Comparison of ENCODE assay signal across 12 cellular contexts in the genomic region with DNA sequence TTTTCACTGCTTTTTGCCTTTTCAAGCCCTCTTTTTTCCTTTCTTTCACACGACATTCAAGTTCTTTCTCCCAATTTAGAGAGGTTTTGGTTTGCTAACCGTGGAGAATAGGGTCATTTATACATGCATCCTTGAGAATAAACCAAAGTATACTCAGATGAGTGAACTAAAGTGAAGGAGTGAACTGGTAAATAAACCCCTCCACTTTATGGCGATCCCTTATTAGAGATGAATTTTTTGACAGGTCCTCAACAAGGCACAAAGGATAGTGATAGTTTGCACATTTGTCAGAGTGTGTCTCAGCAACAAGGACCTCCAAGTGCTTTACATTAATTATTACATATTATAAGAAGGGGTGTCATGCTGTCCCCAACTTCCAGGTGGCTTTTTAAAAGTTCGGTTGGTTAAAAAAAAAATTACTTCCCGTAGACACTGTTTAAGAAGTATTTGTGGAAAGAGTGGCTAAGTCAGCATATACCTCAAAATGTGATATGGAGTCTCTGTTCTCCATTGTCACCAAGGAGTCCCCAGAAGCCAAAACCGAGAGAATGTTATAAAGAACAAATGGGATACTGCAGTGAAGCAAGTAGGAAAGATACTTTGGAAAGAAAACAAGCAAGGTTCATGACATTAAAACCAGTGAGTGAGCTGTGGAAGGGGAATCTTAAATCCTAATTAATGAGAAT. TPM values are rescaled to one million over a fixed set of nuclear protein-coding genes. Genes with fewer than 3 reads are reported as not detected.
DNase-seq lines count a peak whose midpoint lies in the region; ATAC-seq and TF ChIP-seq lines count a peak whose summit lies in the region.
"Had no signal": no experiment of that assay in that cellular context is flagged by ENCODE, and none has a peak within 500 bp of the region (broad histone marks: within the 10 kb centered on the region; RNA-seq: fewer than 3 reads in every experiment).

No MANE protein-coding gene starts in this region.

- H3K27me3 ChIP-seq in heart right ventricle (peaks cover 0 to 7% (median 0%) of the 10 kb centered on the region in 7 donors), aorta (ENCODE audit: control insufficient read depth in 1 of 2, insufficient read depth in 2 of 2, low read length in 1 of 2) (no peaks in the 10 kb centered on the region)

- intact Hi-C loops in heart right ventricle (cut with DNase I) (loop anchor here in 5 of 10 donors (2.0 to 5.0 kb wide), 4 partner anchors 31 to 50 kb away; no protein-coding TSS in a partner anchor), left cardiac atrium (cut with DNase I) (no loop called here), aorta (cut with DNase I) (no loop called here)

- peak overlapping the region; percentile 75 for H3K4me3 Mint-ChIP-seq in activated naive CD8-positive, alpha-beta T cell treated with anti-CD3 and anti-CD28 coated beads, Interleukin-2, amount 10 ng/mL, durations not matched to agents 7 days and 5 days
- H3K4me3 Mint-ChIP-seq in naive B cell (peak overlapping the region in 6 of 8 donors; percentile 44 to 88 (median 76)), type B pancreatic cell (peak overlapping the region; percentile 83)

- peaks cover 0 to 61% (median 32%) of the 10 kb centered on the region in 9 donors for H3K4me1 ChIP-seq in heart right ventricle
- no peaks in the 10 kb centered on the region for H3K4me1 ChIP-seq in aorta (ENCODE audit: control insufficient read depth in 1 of 2, insufficient read depth in 2 of 2, low read length in 2 of 2)

- no peak for DNase-seq in heart right ventricle
- no peak for DNase-seq in left cardiac atrium
- no peak for DNase-seq in activated naive CD8-positive, alpha-beta T cell treated with anti-CD3 and anti-CD28 coated beads, Interleukin-2, amount 10 ng/mL, durations not matched to agents 7 days and 5 days
- DNase-seq in naive B cell = no peak
- no peak for DNase-seq in type B pancreatic cell (ENCODE audit: extremely low spot score, unreplicated experiment)
- DNase-seq in DMS53 (lab: John Stamatoyannopoulos, UW) = no peak
- DNase-seq in RPMI8226 = no peak
- no peak for DNase-seq in aorta
- DNase-seq: AML-193, foreskin melanocyte, MM.1S had no signal

- no peak for ATAC-seq in heart right ventricle
- ATAC-seq in left cardiac atrium = no peak
- ATAC-seq in activated naive CD8-positive, alpha-beta T cell treated with anti-CD3 and anti-CD28 coated beads, Interleukin-2, amount 10 ng/mL, durations not matched to agents 7 days and 5 days (ENCODE audit: low read depth) = no peak
- ATAC-seq in naive B cell (ENCODE audit: low read depth in 2 of 2) = no peak
- no peak for ATAC-seq in aorta (ENCODE audit: low FRiP score)

- H3K9me3 Mint-ChIP-seq in activated naive CD8-positive, alpha-beta T cell treated with anti-CD3 and anti-CD28 coated beads, Interleukin-2, amount 10 ng/mL, durations not matched to agents 7 days and 5 days = peaks cover 1% of the 10 kb centered on the region
- H3K9me3 Mint-ChIP-seq in naive B cell = no peaks in the 10 kb centered on the region
- no peaks in the 10 kb centered on the region for H3K9me3 Mint-ChIP-seq in type B pancreatic cell

- peaks cover 12% of the 10 kb centered on the region for H3K4me1 Mint-ChIP-seq in activated naive CD8-positive, alpha-beta T cell treated with anti-CD3 and anti-CD28 coated beads, Interleukin-2, amount 10 ng/mL, durations not matched to agents 7 days and 5 days
- peaks cover 20 to 22% (median 21%) of the 10 kb centered on the region in 3 donors for H3K4me1 Mint-ChIP-seq in naive B cell
- peaks cover 12% of the 10 kb centered on the region for H3K4me1 Mint-ChIP-seq in type B pancreatic cell (ENCODE audit: unreplicated experiment)

- no peaks in the 10 kb centered on the region for H3K9me3 ChIP-seq in heart right ventricle
- H3K9me3 ChIP-seq in aorta (ENCODE audit: control insufficient read depth, low read length) = no peaks in the 10 kb centered on the region

- WGBS in heart right ventricle, 2 donors = 88 to 91% methylated on average over 6 of the region's 6 CpGs
- 74 to 79% methylated on average over 6 of the region's 6 CpGs for WGBS in aorta, 2 donors

- H3K27ac ChIP-seq in heart right ventricle = peak overlapping the region in 9 of 10 donors; percentile 91 to 99 (median 96)
- peak overlapping the region in 1 of 2 donors; percentile 95 for H3K27ac ChIP-seq in aorta (ENCODE audit: low read depth in 1 of 2, low read length in 2 of 2)
- H3K27ac ChIP-seq: HL-60 had no signal

- TF ChIP-seq CTCF in heart right ventricle (IDR thresholded peaks at IDR 0.05) (no peak), type B pancreatic cell (conservative IDR thresholded peaks at IDR 0.05) (no peak)

- peak overlapping the region in 3 of 10 donors; percentile 67 to 81 (median 71) for H3K4me3 ChIP-seq in heart right ventricle
- no peak overlapping the region for H3K4me3 ChIP-seq in aorta (ENCODE audit: low read length in 2 of 2)

- H3K36me3 ChIP-seq in heart right ventricle (peaks cover 0 to 14% (median 0%) of the 10 kb centered on the region in 9 donors), aorta (ENCODE audit: control insufficient read depth in 1 of 2, insufficient read depth in 2 of 2, low read length in 1 of 2) (no peaks in the 10 kb centered on the region)

- peaks cover 30% of the 10 kb centered on the region for H3K27me3 Mint-ChIP-seq in activated naive CD8-positive, alpha-beta T cell treated with anti-CD3 and anti-CD28 coated beads, Interleukin-2, amount 10 ng/mL, durations not matched to agents 7 days and 5 days
- H3K27me3 Mint-ChIP-seq in naive B cell (peaks cover 45 to 52% (median 46%) of the 10 kb centered on the region in 3 donors), type B pancreatic cell (peaks cover 21% of the 10 kb centered on the region)

- H3K27ac Mint-ChIP-seq in activated naive CD8-positive, alpha-beta T cell treated with anti-CD3 and anti-CD28 coated beads, Interleukin-2, amount 10 ng/mL, durations not matched to agents 7 days and 5 days = no peak overlapping the region
- H3K27ac Mint-ChIP-seq in naive B cell = no peak overlapping the region
- H3K27ac Mint-ChIP-seq in type B pancreatic cell = no peak overlapping the region

- POLR2A ChIA-PET in activated naive CD8-positive, alpha-beta T cell treated with anti-CD3 and anti-CD28 coated beads, Interleukin-2, amount 10 ng/mL, durations not matched to agents 7 days and 5 days (lab: Charles Lee) = no interaction called here

- no peaks in the 10 kb centered on the region for H3K36me3 Mint-ChIP-seq in activated naive CD8-positive, alpha-beta T cell treated with anti-CD3 and anti-CD28 coated beads, Interleukin-2, amount 10 ng/mL, durations not matched to agents 7 days and 5 days
- no peaks in the 10 kb centered on the region for H3K36me3 Mint-ChIP-seq in naive B cell
- peaks cover under 1% of the 10 kb centered on the region for H3K36me3 Mint-ChIP-seq in type B pancreatic cell

RNA-seq across cellular contexts. Expression of a gene that starts 1.7 kb away (rescaled TPM):
- 10 to 100 TPM; 31.1 to 93.9 (median 47.9) TPM for total RNA-seq in heart right ventricle
- 10 to 100 TPM in 1 of 2 donors, 1 to 10 TPM in 1; 9.4 to 15.1 TPM for polyA plus RNA-seq in heart right ventricle
- 10 to 100 TPM; 39.1 to 79.3 TPM for total RNA-seq in left cardiac atrium
- total RNA-seq in activated naive CD8-positive, alpha-beta T cell treated with anti-CD3 and anti-CD28 coated beads, Interleukin-2, amount 10 ng/mL, durations not matched to agents 7 days and 5 days = 1 to 10 TPM; 4.1 to 4.6 TPM
- 1 to 10 TPM; 1.9 to 7.2 (median 3.3) TPM for polyA plus RNA-seq in naive B cell (ENCODE audit: low read depth in 6 of 6)
- 23.0 and 78.9 TPM in 2 replicates for total RNA-seq in type B pancreatic cell (ENCODE audit: low replicate concordance)
- 10 to 100 TPM; 48.8 to 95.6 TPM for total RNA-seq in aorta
- 100 to 1,000 TPM; 110 to 170 TPM for polyA plus RNA-seq in aorta
